In the genomic region with DNA sequence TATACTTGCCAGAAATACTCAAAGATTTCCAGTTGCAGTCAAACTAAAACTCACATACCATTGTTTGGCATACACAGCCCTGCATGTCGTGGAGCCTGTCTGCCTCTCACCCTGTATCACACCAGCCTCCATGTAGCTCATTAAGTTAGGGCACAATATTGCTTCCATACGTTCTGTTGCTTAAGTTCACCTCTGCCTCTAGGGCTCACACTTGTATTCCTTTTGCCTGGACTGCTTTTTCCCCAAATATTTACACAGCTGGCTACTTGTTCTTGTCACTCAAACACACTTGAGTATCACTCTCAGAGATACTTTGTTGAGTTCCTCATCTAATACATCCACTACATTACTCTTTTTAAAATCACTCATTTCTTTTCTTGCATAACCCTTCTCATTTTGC, we compare ENCODE assay signal across 1 cellular context.
TF ChIP-seq lines count a peak whose summit lies in the region.

No MANE protein-coding gene starts in this region.

TF ChIP-seq in SK-N-SH, 30 proteins besides CTCF, POLR2A, EP300 and RAD21 (continued from another document):
- no peak for TF ChIP-seq ZBTB33 (IDR thresholded peaks at IDR 0.05; ENCODE audit: borderline replicate concordance, low read depth)
- TF ChIP-seq GATA2 (CRISPR knock-in tag; IDR thresholded peaks at IDR 0.05): no peak
- TF ChIP-seq PBX3 (IDR thresholded peaks at IDR 0.05): no peak
- no peak for TF ChIP-seq MAX (IDR thresholded peaks at IDR 0.05; ENCODE audit: low read depth)
- no peak for TF ChIP-seq GABPA (IDR thresholded peaks at IDR 0.05; ENCODE audit: low read depth)
- TF ChIP-seq IRF3 (IDR thresholded peaks at IDR 0.05; ENCODE audit: low read depth, low read length): no peak
